ENCODE assay signal across 8 cellular contexts in genomic region chr6:130282234-130282995, GRCh38. TPM values are rescaled to one million over a fixed set of nuclear protein-coding genes. Genes with fewer than 3 reads are reported as not detected.
DNase-seq lines count a peak whose midpoint lies in the region; ATAC-seq and TF ChIP-seq lines count a peak whose summit lies in the region.

No MANE protein-coding gene starts in this region.

- no peaks in the 10 kb centered on the region for H3K27me3 ChIP-seq in tibial nerve

- TF ChIP-seq EP300 in tibial nerve (IDR thresholded peaks at IDR 0.05) = no peak

- peaks cover 6% of the 10 kb centered on the region for H3K36me3 Mint-ChIP-seq in activated CD8-positive, alpha-beta T cell treated with anti-CD3 and anti-CD28 coated beads, Interleukin-2, amount 10 ng/mL, durations not matched to agents 7 days and 5 days (ENCODE audit: low read depth)
- no peaks in the 10 kb centered on the region for H3K36me3 Mint-ChIP-seq in natural killer cell treated with Interleukin-12 subunit alpha and Interleukin-12 subunit beta and Interleukin-15 and Interleukin-18, amount 100 ng/mL, for 72 hours

- CTCF ChIA-PET in activated CD8-positive, alpha-beta T cell treated with anti-CD3 and anti-CD28 coated beads, Interleukin-2, amount 10 ng/mL, durations not matched to agents 7 days and 5 days (lab: Charles Lee) = interaction anchor here (0.7 to 3.8 kb wide), 51 partner anchors 8 to 785 kb away, joined by 3 to 28 read pairs (median 4); partner anchors contain the start of gene SAMD3

- H3K27me3 Mint-ChIP-seq in activated CD8-positive, alpha-beta T cell treated with anti-CD3 and anti-CD28 coated beads, Interleukin-2, amount 10 ng/mL, durations not matched to agents 7 days and 5 days (ENCODE audit: low read depth) = no peaks in the 10 kb centered on the region
- H3K27me3 Mint-ChIP-seq in natural killer cell treated with Interleukin-12 subunit alpha and Interleukin-12 subunit beta and Interleukin-15 and Interleukin-18, amount 100 ng/mL, for 72 hours = no peaks in the 10 kb centered on the region

- WGBS in tibial nerve, 2 donors = 46 to 52% methylated on average over 2 of the region's 2 CpGs

- no peak for TF ChIP-seq POLR2A in tibial nerve (IDR thresholded peaks at IDR 0.05)

- peaks cover 9% of the 10 kb centered on the region for H3K4me1 Mint-ChIP-seq in activated CD8-positive, alpha-beta T cell treated with anti-CD3 and anti-CD28 coated beads, Interleukin-2, amount 10 ng/mL, durations not matched to agents 7 days and 5 days (ENCODE audit: low read depth)
- H3K4me1 Mint-ChIP-seq in natural killer cell treated with Interleukin-12 subunit alpha and Interleukin-12 subunit beta and Interleukin-15 and Interleukin-18, amount 100 ng/mL, for 72 hours (ENCODE audit: low read depth in 2 of 2) = peaks cover 11 to 17% of the 10 kb centered on the region in 2 donors

- peak in 1 of 5 experiments; percentile 10 for TF ChIP-seq CTCF in tibial nerve (IDR thresholded peaks at IDR 0.05)

- POLR2A ChIA-PET in activated CD8-positive, alpha-beta T cell treated with anti-CD3 and anti-CD28 coated beads, Interleukin-2, amount 10 ng/mL, durations not matched to agents 7 days and 5 days (lab: Charles Lee) = interaction anchor here (1.1 kb wide), 1 partner anchor 150 kb away, joined by 5 read pairs; no protein-coding TSS in a partner anchor

- H3K27ac ChIP-seq in tibial nerve = no peak overlapping the region

- peaks cover 10% of the 10 kb centered on the region for H3K9me3 Mint-ChIP-seq in activated CD8-positive, alpha-beta T cell treated with anti-CD3 and anti-CD28 coated beads, Interleukin-2, amount 10 ng/mL, durations not matched to agents 7 days and 5 days (ENCODE audit: insufficient read depth)
- H3K9me3 Mint-ChIP-seq in natural killer cell treated with Interleukin-12 subunit alpha and Interleukin-12 subunit beta and Interleukin-15 and Interleukin-18, amount 100 ng/mL, for 72 hours = no peaks in the 10 kb centered on the region

- no peak overlapping the region for H3K4me3 Mint-ChIP-seq in activated CD8-positive, alpha-beta T cell treated with anti-CD3 and anti-CD28 coated beads, Interleukin-2, amount 10 ng/mL, durations not matched to agents 7 days and 5 days
- peak overlapping the region; percentile 10 for H3K4me3 Mint-ChIP-seq in natural killer cell treated with Interleukin-12 subunit alpha and Interleukin-12 subunit beta and Interleukin-15 and Interleukin-18, amount 100 ng/mL, for 72 hours

- ATAC-seq in GM18508 (IDR thresholded peaks at IDR 0.05; ENCODE audit: insufficient read depth, unreplicated experiment) (peak; percentile 47), HG03342 (IDR thresholded peaks at IDR 0.05; ENCODE audit: unreplicated experiment) (peak; percentile 70)
- ATAC-seq in activated CD8-positive, alpha-beta T cell treated with anti-CD3 and anti-CD28 coated beads, Interleukin-2, amount 10 ng/mL, durations not matched to agents 7 days and 5 days = peak; percentile 84
- peak; percentile 69 to 90 for ATAC-seq in natural killer cell treated with Interleukin-12 subunit alpha and Interleukin-12 subunit beta and Interleukin-15 and Interleukin-18, amount 100 ng/mL, for 72 hours

- H3K4me1 ChIP-seq in tibial nerve = no peaks in the 10 kb centered on the region

- no peaks in the 10 kb centered on the region for H3K36me3 ChIP-seq in tibial nerve

- H3K9me3 ChIP-seq in tibial nerve = no peaks in the 10 kb centered on the region

- DNase-seq in A172 (ENCODE audit: low spot score) = peak; percentile 9
- DNase-seq in activated CD8-positive, alpha-beta T cell treated with anti-CD3 and anti-CD28 coated beads, Interleukin-2, amount 10 ng/mL, durations not matched to agents 7 days and 5 days = peak; percentile 59
- DNase-seq in natural killer cell treated with Interleukin-12 subunit alpha and Interleukin-12 subunit beta and Interleukin-15 and Interleukin-18, amount 100 ng/mL, for 72 hours (ENCODE audit: low spot score) = no peak
- no peak for DNase-seq in tibial nerve (ENCODE audit: low spot score in 2 of 2)
- DNase-seq in kidney tubule cell (ENCODE audit: low spot score) = no peak
- DNase-seq in NCI-H1694 (lab: John Stamatoyannopoulos, UW) = no peak

- no peak overlapping the region for H3K4me3 ChIP-seq in tibial nerve

- peak overlapping the region; percentile 27 for H3K27ac Mint-ChIP-seq in activated CD8-positive, alpha-beta T cell treated with anti-CD3 and anti-CD28 coated beads, Interleukin-2, amount 10 ng/mL, durations not matched to agents 7 days and 5 days
- peak overlapping the region; percentile 10 to 75 for H3K27ac Mint-ChIP-seq in natural killer cell treated with Interleukin-12 subunit alpha and Interleukin-12 subunit beta and Interleukin-15 and Interleukin-18, amount 100 ng/mL, for 72 hours

RNA-seq across cellular contexts. Expression of gene SAMD3, which starts 59.7 kb away (rescaled TPM):
- total RNA-seq in A172 (2014; rRNA removed; shearing (Covaris generic)) = 0.07 and 0.28 TPM in 2 replicates
- 10 to 100 TPM; 22.1 to 28.9 TPM for total RNA-seq in activated CD8-positive, alpha-beta T cell treated with anti-CD3 and anti-CD28 coated beads, Interleukin-2, amount 10 ng/mL, durations not matched to agents 7 days and 5 days
- 10 to 100 TPM; 14.6 to 39.3 TPM for total RNA-seq in natural killer cell treated with Interleukin-12 subunit alpha and Interleukin-12 subunit beta and Interleukin-15 and Interleukin-18, amount 100 ng/mL, for 72 hours
- 1 to 10 TPM in 2 of 4 donors, under 1 TPM in 2; 0.44 to 4.0 (median 1.4) TPM for total RNA-seq in tibial nerve

Comparison
In these comparisons a context has a peak if more than half of its experiments do, and no peak if none do; other contexts are left out.
1. DNase-seq: peak in A172 (single experiment) and activated CD8-positive, alpha-beta T cell treated with anti-CD3 and anti-CD28 coated beads, Interleukin-2, amount 10 ng/mL, durations not matched to agents 7 days and 5 days (single experiment); none in natural killer cell treated with Interleukin-12 subunit alpha and Interleukin-12 subunit beta and Interleukin-15 and Interleukin-18, amount 100 ng/mL, for 72 hours (single experiment), tibial nerve (0 of 2), kidney tubule cell (single experiment) and NCI-H1694 (single experiment).
2. Peak in every context shown above with its lines, with median percentiles within 50 percentile points of each other: ATAC-seq.